8 cellular contexts compared by ENCODE assay signal in genomic region chr21:43645414-43645891, GRCh38. TPM values are rescaled to one million over a fixed set of nuclear protein-coding genes. Genes with fewer than 3 reads are reported as not detected.
DNase-seq lines count a peak whose midpoint lies in the region; TF ChIP-seq lines count a peak whose summit lies in the region.

No MANE protein-coding gene starts in this region.

- no peaks in the 10 kb centered on the region for H3K79me2 ChIP-seq in PC-9 (ENCODE audit: low read depth)

- TF ChIP-seq CTCF in HEK293 (tag by site-specific recombination; IDR thresholded peaks at IDR 0.05) (peak; percentile 55), PC-9 (conservative IDR thresholded peaks at IDR 0.05) (no peak; the same call in 1 of the 2 replicates), choroid plexus epithelial cell (conservative IDR thresholded peaks at IDR 0.05; ENCODE audit: low read depth, low read length) (peak; percentile 83), lower leg skin (IDR thresholded peaks at IDR 0.05) (no peak), thyroid gland (IDR thresholded peaks at IDR 0.05) (peak in 3 of 6 experiments; percentile 23 to 36 (median 27))

- no peaks in the 10 kb centered on the region for H4K20me1 ChIP-seq in PC-9 (ENCODE audit: insufficient read depth)

- H3F3A ChIP-seq in PC-9 (ENCODE audit: insufficient read depth, low read depth), result peaks cover 3% of the 10 kb centered on the region

- DNase-seq in DMS114 treated with DMSO at 0.1 percent for 48 hours (lab: John Stamatoyannopoulos, UW; ENCODE audit: unreplicated experiment) (peak; percentile 2), PC-9 (peak; percentile 41 to 54), choroid plexus epithelial cell (ENCODE audit: low read depth) (peak; percentile 92), lower leg skin (ENCODE audit: low spot score in 2 of 2) (peak; percentile 75 to 87), thyroid gland (peak in 1 of 2 donors; percentile 20)
- no peak for DNase-seq in stimulated activated CD4-positive, alpha-beta T cell treated with anti-CD3 and anti-CD28 coated beads, Interleukin-2, amount 100 ng/mL, for 24 hours
- no peak for DNase-seq in activated CD4-positive, CD25-positive, alpha-beta regulatory T cell (lab: John Stamatoyannopoulos, UW)

- H3K4me3 ChIP-seq in HEK293 (ENCODE audit: low read depth, low read length) (no peak overlapping the region), PC-9 (no peak overlapping the region), choroid plexus epithelial cell (ENCODE audit: low read depth, low read length) (no peak overlapping the region), lower leg skin (ENCODE audit: low read depth, poor library complexity, severe bottlenecking) (no peak overlapping the region), thyroid gland (replicated peaks in 1 of 3) (no peak overlapping the region)

- POLR2A ChIA-PET in HEK293 (lab: Yijun Ruan, JAX), result interaction anchor here (0.8 kb wide), 1 partner anchor 14 kb away, joined by 3 read pairs; the partner anchor contains the start of genes HSF2BP and RRP1B
- POLR2A ChIA-PET in PC-9 (lab: Charles Lee; ENCODE audit: unreplicated experiment), result interaction anchor here (0.5 to 0.7 kb wide), 3 partner anchors 48 to 305 kb away, joined by 4 to 8 read pairs (median 5); no protein-coding TSS in a partner anchor

- peaks cover 7% of the 10 kb centered on the region; the same call in 1 of the 2 replicates for H3K4me1 ChIP-seq in HEK293 (ENCODE audit: control insufficient read depth, insufficient read depth, low read length)
- peaks cover 22% of the 10 kb centered on the region for H3K4me1 ChIP-seq in PC-9 (replicated peaks; ENCODE audit: insufficient read depth)
- peaks cover 3 to 16% of the 10 kb centered on the region in 2 donors for H3K4me1 ChIP-seq in thyroid gland

- intact Hi-C loops in PC-9 (cut with micrococcal nuclease; ENCODE audit: unreplicated experiment) (loop anchor here (10.0 kb wide), 1 partner anchor 311 kb away; no protein-coding TSS in a partner anchor), lower leg skin (cut with DNase I; ENCODE audit: low total_unique reads) (no loop called here), thyroid gland (cut with DNase I) (no loop called here)

- WGBS in lower leg skin, 2 donors, result 1% methylated on average over 7 of the region's 7 CpGs
- 38 to 46% methylated on average over 7 of the region's 7 CpGs for WGBS in thyroid gland, 2 donors

- TF ChIP-seq POLR2A in lower leg skin (IDR thresholded peaks at IDR 0.05) (no peak), thyroid gland (IDR thresholded peaks at IDR 0.05) (no peak)

- CTCF ChIA-PET in HEK293 (lab: Yijun Ruan, JAX) (interaction anchor here (0.7 to 2.5 kb wide), 20 partner anchors 9 to 1647 kb away, joined by 3 to 15 read pairs (median 4); no protein-coding TSS in a partner anchor), PC-9 (lab: Charles Lee) (interaction anchor here (0.7 to 0.8 kb wide), 2 partner anchors 83 to 1444 kb away, joined by 3 to 17 read pairs; no protein-coding TSS in a partner anchor)

- no peak overlapping the region for H2AFZ ChIP-seq in PC-9

- no peak overlapping the region for H3K27ac ChIP-seq in HEK293 (ENCODE audit: extremely low read depth, low read depth, low read length)
- H3K27ac ChIP-seq in PC-9, result 0 out of 2 replicates have a peak overlapping the region, but pooled peaks have one; percentile 33
- H3K27ac ChIP-seq in thyroid gland, result peak overlapping the region in 2 of 3 donors; percentile 23 to 38

- H3K36me3 ChIP-seq in HEK293 (ENCODE audit: control insufficient read depth in 2 of 2, insufficient read depth in 1 of 2, low read length in 2 of 2), result no peaks in the 10 kb centered on the region
- no peaks in the 10 kb centered on the region for H3K36me3 ChIP-seq in PC-9 (ENCODE audit: low read depth)
- H3K36me3 ChIP-seq in thyroid gland, result no peaks in the 10 kb centered on the region

- no peak overlapping the region for H3K4me2 ChIP-seq in PC-9

- H3K9me2 ChIP-seq in PC-9 (ENCODE audit: insufficient read depth), result no peaks in the 10 kb centered on the region

- H3K27me3 ChIP-seq in PC-9 (ENCODE audit: insufficient read depth, low read depth), result no peaks in the 10 kb centered on the region
- H3K27me3 ChIP-seq in thyroid gland, result no peaks in the 10 kb centered on the region

- no peaks in the 10 kb centered on the region for H3K9me3 ChIP-seq in HEK293 (ENCODE audit: control insufficient read depth, insufficient read depth, low read depth, low read length)
- no peaks in the 10 kb centered on the region for H3K9me3 ChIP-seq in PC-9 (ENCODE audit: insufficient read depth, low read depth)
- H3K9me3 ChIP-seq in thyroid gland, result no peaks in the 10 kb centered on the region

- no TSS peak for BruUV-seq in PC-9 (replicated peaks; lab: Mats Ljungman, UMichigan)

TF ChIP-seq in HEK293, 187 proteins besides CTCF, POLR2A, EP300 and RAD21:
- peak; percentile 38 for TF ChIP-seq ZNF335 (tag by site-specific recombination; conservative IDR thresholded peaks at IDR 0.05)
- no peak for TF ChIP-seq RBAK (tag by site-specific recombination; IDR thresholded peaks at IDR 0.05)
- no peak for TF ChIP-seq ZNF513 (tag by site-specific recombination; IDR thresholded peaks at IDR 0.05)
- TF ChIP-seq ZBTB17 (tag by site-specific recombination; IDR thresholded peaks at IDR 0.05), result 0 out of 2 replicates have a peak, but pooled peaks have one; percentile 59
- peak; percentile 42; the same call in 1 of the 2 replicates for TF ChIP-seq ZNF449 (tag by site-specific recombination; IDR thresholded peaks at IDR 0.05)
- TF ChIP-seq ZBTB48 (tag by site-specific recombination; IDR thresholded peaks at IDR 0.05), result peak; percentile 68
- TF ChIP-seq PRDM6 (tag by site-specific recombination; IDR thresholded peaks at IDR 0.05), result peak; percentile 37; the same call in 1 of the 2 replicates
- no peak for TF ChIP-seq ZSCAN18 (tag by site-specific recombination; IDR thresholded peaks at IDR 0.05)
- peak; percentile 88 for TF ChIP-seq PRDM1 (tag by site-specific recombination; IDR thresholded peaks at IDR 0.05)
- peak; percentile 60 for TF ChIP-seq SCRT2 (tag by site-specific recombination; IDR thresholded peaks at IDR 0.05)
- TF ChIP-seq ZNF654 (tag by site-specific recombination; IDR thresholded peaks at IDR 0.05; ENCODE audit: low read depth), result peak; percentile 68
- peak; percentile 26; the same call in 1 of the 2 replicates for TF ChIP-seq ZNF660 (tag by site-specific recombination; IDR thresholded peaks at IDR 0.05)
- no peak for TF ChIP-seq ZNF830 (tag by site-specific recombination; IDR thresholded peaks at IDR 0.05; ENCODE audit: low read depth)
- no peak for TF ChIP-seq ZNF792 (tag by site-specific recombination; IDR thresholded peaks at IDR 0.05)

RNA-seq across cellular contexts. Expression of gene HSF2BP, which starts 13.8 kb away (rescaled TPM):
- total RNA-seq in PC-9 (2021) (4.6 and 7.3 TPM in 2 replicates), lower leg skin (under 1 TPM in 2 of 4 donors, not detected in 2; 0.39 to 0.97 TPM), thyroid gland (1 to 10 TPM in 1 of 4 donors, under 1 TPM in 3; 0.33 to 1.2 (median 0.84) TPM)

RNA-seq across cellular contexts. Expression of gene RRP1B, which starts 13.9 kb away (rescaled TPM):
- total RNA-seq in PC-9 (2021) (26.1 and 26.3 TPM in 2 replicates), lower leg skin (10 to 100 TPM; 15.4 to 22.2 (median 19.5) TPM), thyroid gland (10 to 100 TPM; 19.7 to 22.8 (median 20.5) TPM)

Comparison
In these comparisons a context has a peak if more than half of its experiments do, and no peak if none do; other contexts are left out.
1. DNase-seq: peak in DMS114 treated with DMSO at 0.1 percent for 48 hours (single experiment), PC-9 (2 of 2), choroid plexus epithelial cell (single experiment) and lower leg skin (2 of 2); none in stimulated activated CD4-positive, alpha-beta T cell treated with anti-CD3 and anti-CD28 coated beads, Interleukin-2, amount 100 ng/mL, for 24 hours (0 of 2) and activated CD4-positive, CD25-positive, alpha-beta regulatory T cell (0 of 4).
2. CTCF ChIP-seq: peak in HEK293 (single experiment) and choroid plexus epithelial cell (single experiment); none in PC-9 (single experiment) and lower leg skin (0 of 3).